1 cellular context compared by ENCODE assay signal in genomic region chr2:112055110-112055832, GRCh38.
TF ChIP-seq lines count a peak whose summit lies in the region.

Gene TMEM87B (plus strand): TSS chr2:112055269. CDS start chr2:112055592, 323 bp downstream.

TF ChIP-seq in K562, 482 proteins besides CTCF, POLR2A, EP300 and RAD21 (continued from another document and continues in another):
- TF ChIP-seq SMAD3 (CRISPR knock-in tag; conservative IDR thresholded peaks at IDR 0.05) (0 out of 2 replicates have a peak, but pooled peaks have one; percentile 51), EGR1 (conservative IDR thresholded peaks at IDR 0.05) (peak; percentile 100), ZBTB33 (CRISPR knock-in tag; IDR thresholded peaks at IDR 0.05) (peak; percentile 56; the same call in 1 of the 2 replicates), MYNN (IDR thresholded peaks at IDR 0.05) (peak; percentile 51; the same call in 1 of the 2 replicates), MYNN (CRISPR knock-in tag; IDR thresholded peaks at IDR 0.05) (no peak), ZBTB1 (CRISPR knock-in tag; IDR thresholded peaks at IDR 0.05; ENCODE audit: borderline replicate concordance, low read depth) (peak; percentile 35; the same call in 1 of the 2 replicates), MNT (conservative IDR thresholded peaks at IDR 0.05) (peak; percentile 68 to 92), HBP1 (CRISPR knock-in tag; IDR thresholded peaks at IDR 0.05) (0 out of 2 replicates have a peak, but pooled peaks have one; percentile 20), ZNF280A (IDR thresholded peaks at IDR 0.05; ENCODE audit: low read depth, partially characterized antibody) (no peak), ZNF384 (IDR thresholded peaks at IDR 0.05; ENCODE audit: low read depth, low read length) (0 out of 2 replicates have a peak, but pooled peaks have one; percentile 8), U2AF1 (optimal IDR thresholded peaks at IDR 0.05; ENCODE audit: low read depth, low read length) (peak; percentile 71), TBL1XR1 (IDR thresholded peaks at IDR 0.05; ENCODE audit: low read length in 2 of 2) (peak; percentile 65 to 91; a peak in 3 of 4 replicates), FOSL1 (tag; conservative IDR thresholded peaks at IDR 0.05) (no peak), AFF1 (IDR thresholded peaks at IDR 0.05; ENCODE audit: low read depth in 1 of 2, partially characterized antibody in 2 of 2) (no peak), ARID4B (CRISPR knock-in tag; IDR thresholded peaks at IDR 0.05) (peak; percentile 98), HDAC3 (IDR thresholded peaks at IDR 0.05; ENCODE audit: borderline replicate concordance, partially characterized antibody) (peak; percentile 81), GABPA (tag; conservative IDR thresholded peaks at IDR 0.05; ENCODE audit: low read depth) (no peak; the same call in 1 of the 2 replicates), MGA (IDR thresholded peaks at IDR 0.05) (peak; percentile 86)
